In genomic region chr12:102322254-102322653, GRCh38 we compare ENCODE assay signal across 13 cellular contexts.
DNase-seq lines count a peak whose midpoint lies in the region; TF ChIP-seq lines count a peak whose summit lies in the region.
"Had no signal": no experiment of that assay in that cellular context is flagged by ENCODE, and none has a peak within 500 bp of the region (broad histone marks: within the 10 kb centered on the region; RNA-seq: fewer than 3 reads in every experiment).

No MANE protein-coding gene starts in this region.

- H3K4me3 ChIP-seq in endodermal cell (ENCODE audit: low read length): no peak overlapping the region
- H3K4me3 ChIP-seq in tibial nerve: no peak overlapping the region
- H3K4me3 ChIP-seq: BLaER1 treated with 17β-estradiol and CSF1 and Interleukin-3, amounts not matched to agents 10 nM and 100 nM; GM12878 had no signal

- H3K4me1 ChIP-seq in H9 (ENCODE audit: insufficient read depth, low read length) (no peaks in the 10 kb centered on the region), endodermal cell (ENCODE audit: control insufficient read depth, insufficient read depth, low read length) (no peaks in the 10 kb centered on the region), tibial nerve (no peaks in the 10 kb centered on the region)
- H3K4me1 ChIP-seq: BLaER1 treated with 17β-estradiol and CSF1 and Interleukin-3, amounts not matched to agents 10 nM and 100 nM had no signal

- no peak overlapping the region for H2BK120ac ChIP-seq in H9 (ENCODE audit: low read depth, low read length, poor library complexity, severe bottlenecking)

- H3K56ac ChIP-seq in H9 (ENCODE audit: insufficient read length, low read depth, low read length): no peak overlapping the region

- H4K5ac ChIP-seq in H9 (ENCODE audit: insufficient read length, low read depth, low read length): no peak overlapping the region

- H3K36me3 Mint-ChIP-seq in H9 (ENCODE audit: insufficient read depth in 1 of 3, low read depth in 3 of 3) (peaks cover 0 to 5% (median 0%) of the 10 kb centered on the region in 3 experiments; a peak in 3 of 7 replicates), endodermal cell (ENCODE audit: low read depth) (no peaks in the 10 kb centered on the region)
- H3K36me3 Mint-ChIP-seq: CD8-positive, alpha-beta T cell had no signal

- H3K27ac ChIP-seq in H9 (ENCODE audit: insufficient read length, low read depth, low read length) (no peak overlapping the region), endodermal cell (ENCODE audit: low read depth, low read length) (no peak overlapping the region), tibial nerve (no peak overlapping the region)
- H3K27ac ChIP-seq: BLaER1 treated with 17β-estradiol and CSF1 and Interleukin-3, amounts not matched to agents 10 nM and 100 nM had no signal

- no peak overlapping the region for H3T11ph ChIP-seq in H9 (ENCODE audit: low read length)

- no peaks in the 10 kb centered on the region for H3K79me1 ChIP-seq in H9 (ENCODE audit: insufficient read depth, low read depth, low read length, poor library complexity, severe bottlenecking)

- H2BK5ac ChIP-seq in H9 (ENCODE audit: insufficient read length, low read length): no peak overlapping the region

- H3K4me2 ChIP-seq in H9 (ENCODE audit: insufficient read depth, insufficient read length, low read length): no peak overlapping the region
- H3K4me2 ChIP-seq: BLaER1 treated with 17β-estradiol and CSF1 and Interleukin-3, amounts not matched to agents 10 nM and 100 nM had no signal

- no peaks in the 10 kb centered on the region for H3K79me2 ChIP-seq in H9 (ENCODE audit: insufficient read depth, low read length)

- H3K36me3 ChIP-seq in endodermal cell (ENCODE audit: control insufficient read depth, insufficient read depth, low read length): no peaks in the 10 kb centered on the region
- H3K36me3 ChIP-seq in tibial nerve: no peaks in the 10 kb centered on the region
- H3K36me3 ChIP-seq: BLaER1 treated with 17β-estradiol and CSF1 and Interleukin-3, amounts not matched to agents 10 nM and 100 nM had no signal

- no peaks in the 10 kb centered on the region for H3K23me2 ChIP-seq in H9 (ENCODE audit: insufficient read length, low read depth, low read length, poor library complexity, severe bottlenecking)

- no peak overlapping the region for H2AK5ac ChIP-seq in H9 (ENCODE audit: insufficient read length, low read length)

- no peak overlapping the region for H2BK15ac ChIP-seq in H9 (ENCODE audit: low read depth, low read length)

- no peak overlapping the region for H2BK20ac ChIP-seq in H9 (ENCODE audit: low read depth, low read length, poor library complexity, severe bottlenecking)

- peaks cover 22 to 28% of the 10 kb centered on the region in 2 experiments for H3K4me1 Mint-ChIP-seq in H9
- peaks cover 2% of the 10 kb centered on the region for H3K4me1 Mint-ChIP-seq in endodermal cell
- H3K4me1 Mint-ChIP-seq: B cell had no signal

- no peak overlapping the region for H4K91ac ChIP-seq in H9 (ENCODE audit: insufficient read length, low read depth, low read length)

- no peak for TF ChIP-seq EP300 in tibial nerve (IDR thresholded peaks at IDR 0.05)

- no peak overlapping the region for H3K9ac ChIP-seq in H9 (ENCODE audit: extremely low read depth, insufficient read length, low read length)
- no peak overlapping the region for H3K9ac ChIP-seq in endodermal cell (ENCODE audit: extremely low read depth, low read length, poor library complexity, severe bottlenecking)
- H3K9ac ChIP-seq: BLaER1 treated with 17β-estradiol and CSF1 and Interleukin-3, amounts not matched to agents 10 nM and 100 nM had no signal

- no peak overlapping the region for H3K4me3 Mint-ChIP-seq in H9
- H3K4me3 Mint-ChIP-seq in endodermal cell: no peak overlapping the region
- H3K4me3 Mint-ChIP-seq: B cell; CD8-positive, alpha-beta T cell; HFFc6 had no signal

- H3K14ac ChIP-seq in H9 (ENCODE audit: insufficient read depth, low read length): no peak overlapping the region

- DNase-seq in H9 (no peak), endodermal cell (peak; percentile 79), iPS-NIHi11 (ENCODE audit: low spot score) (peak; percentile 18), tibial nerve (ENCODE audit: low spot score in 2 of 2) (no peak), amygdala (lab: John Stamatoyannopoulos, UW) (no peak)
- no peak for DNase-seq in activated CD8-positive, alpha-beta memory T cell treated with anti-CD3 and anti-CD28 coated beads, Interleukin-2, amount 50 U/mL, for 4 hours
- DNase-seq: Calu3; CD8-positive, alpha-beta T cell; DMS79 treated with DMSO at 0.1 percent for 48 hours; HFFc6 had no signal

- no peak overlapping the region for H3K23ac ChIP-seq in H9 (ENCODE audit: insufficient read length, low read depth, low read length)

- no CpG with 5 or more reads among the region's 1 CpG for WGBS in H9 (ENCODE audit: extremely low coverage, insufficient read length, low lambda C conversion rate)
- 100% methylated on average over 1 of the region's 1 CpG; no CpG with 5 or more reads in 1 of the 2 experiments for WGBS in endodermal cell (ENCODE audit: insufficient coverage in 1 of 2, insufficient read length in 1 of 2), 2 experiments
- WGBS in tibial nerve, 2 donors: 87 to 92% methylated on average over 1 of the region's 1 CpG

- no peaks in the 10 kb centered on the region for H3K27me3 ChIP-seq in H9 (ENCODE audit: insufficient read depth, low read length)
- no peaks in the 10 kb centered on the region for H3K27me3 ChIP-seq in endodermal cell (ENCODE audit: control insufficient read depth, insufficient read depth, low read length, poor library complexity, severe bottlenecking)
- H3K27me3 ChIP-seq in tibial nerve: no peaks in the 10 kb centered on the region
- H3K27me3 ChIP-seq: BLaER1 treated with 17β-estradiol and CSF1 and Interleukin-3, amounts not matched to agents 10 nM and 100 nM had no signal

- TF ChIP-seq POLR2A in tibial nerve (IDR thresholded peaks at IDR 0.05): no peak

- no peaks in the 10 kb centered on the region for H3K9me3 ChIP-seq in H9 (ENCODE audit: control insufficient read depth, low read depth, low read length)
- peaks cover 4% of the 10 kb centered on the region for H3K9me3 ChIP-seq in endodermal cell (ENCODE audit: control insufficient read depth, low read length)
- H3K9me3 ChIP-seq in tibial nerve: peaks cover 0 to 3% (median 0%) of the 10 kb centered on the region in 4 donors

- TF ChIP-seq CTCF in H9 (conservative IDR thresholded peaks at IDR 0.05): no peak
- TF ChIP-seq CTCF in endodermal cell (conservative IDR thresholded peaks at IDR 0.05): no peak
- no peak for TF ChIP-seq CTCF in tibial nerve (IDR thresholded peaks at IDR 0.05)

- H3K4ac ChIP-seq in H9 (ENCODE audit: low read depth, low read length): no peak overlapping the region

- H4K20me1 ChIP-seq in H9 (ENCODE audit: control insufficient read depth, insufficient read depth, insufficient read length): no peaks in the 10 kb centered on the region
- H4K20me1 ChIP-seq: BLaER1 treated with 17β-estradiol and CSF1 and Interleukin-3, amounts not matched to agents 10 nM and 100 nM had no signal

- H4K8ac ChIP-seq in H9 (replicated peaks; ENCODE audit: insufficient read length, low read depth, low read length): no peak overlapping the region

- H3K27ac Mint-ChIP-seq in H9 (peak overlapping the region in 2 of 3 experiments; percentile 71 to 76; a peak in 2 of 7 replicates), endodermal cell (no peak overlapping the region)
- H3K27ac Mint-ChIP-seq: B cell; CD8-positive, alpha-beta T cell; HFFc6 had no signal

- no peak overlapping the region for H3K18ac ChIP-seq in H9 (ENCODE audit: insufficient read length, low read depth, low read length)

- no peak overlapping the region for H2BK12ac ChIP-seq in H9 (ENCODE audit: insufficient read length, low read depth, low read length)

- peaks cover 0 to 11% of the 10 kb centered on the region in 2 experiments; a peak in 1 of 5 replicates for H3K9me3 Mint-ChIP-seq in H9
- peaks cover 15% of the 10 kb centered on the region for H3K9me3 Mint-ChIP-seq in endodermal cell
- H3K9me3 Mint-ChIP-seq: CD8-positive, alpha-beta T cell; HFFc6 had no signal

- no peak overlapping the region for H2AFZ ChIP-seq in H9 (ENCODE audit: low read length)

- no peaks in the 10 kb centered on the region for H3K27me3 Mint-ChIP-seq in H9 (ENCODE audit: low read depth)
- H3K27me3 Mint-ChIP-seq in endodermal cell (ENCODE audit: insufficient read depth): no peaks in the 10 kb centered on the region

Comparison
In these comparisons a context has a peak if more than half of its experiments do, and no peak if none do; other contexts are left out.
1. DNase-seq: peak in endodermal cell (single experiment) and iPS-NIHi11 (single experiment); none in H9 (single experiment), tibial nerve (0 of 2), activated CD8-positive, alpha-beta memory T cell treated with anti-CD3 and anti-CD28 coated beads, Interleukin-2, amount 50 U/mL, for 4 hours (single experiment) and amygdala (0 of 56).